ENCODE assay signal across 9 cellular contexts in genomic region chr4:133151681-133152329, GRCh38. TPM values are rescaled to one million over a fixed set of nuclear protein-coding genes. Genes with fewer than 3 reads are reported as not detected.
A peak's percentile ranks its signal among the peaks of the same experiment; 100 is the strongest.
DNase-seq lines count a peak whose midpoint lies in the region; ATAC-seq and TF ChIP-seq lines count a peak whose summit lies in the region.
"Had no signal": no experiment of that assay in that cellular context is flagged by ENCODE, and none has a peak within 500 bp of the region (broad histone marks: within the 10 kb centered on the region; RNA-seq: fewer than 3 reads in every experiment).

No MANE protein-coding gene starts in this region.

- no peak overlapping the region for H3K4me3 Mint-ChIP-seq in activated CD4-positive, alpha-beta memory T cell treated with anti-CD3 and anti-CD28 coated beads for 36 hours
- no peak overlapping the region for H3K4me3 Mint-ChIP-seq in T-helper 17 cell

- H3K27me3 Mint-ChIP-seq in activated CD4-positive, alpha-beta memory T cell treated with anti-CD3 and anti-CD28 coated beads for 36 hours, result peaks cover 54% of the 10 kb centered on the region
- peaks cover 54% of the 10 kb centered on the region for H3K27me3 Mint-ChIP-seq in T-helper 17 cell

- H3K4me1 Mint-ChIP-seq in activated CD4-positive, alpha-beta memory T cell treated with anti-CD3 and anti-CD28 coated beads for 36 hours (ENCODE audit: low read depth), result peaks cover 17% of the 10 kb centered on the region
- peaks cover 8% of the 10 kb centered on the region for H3K4me1 Mint-ChIP-seq in T-helper 17 cell

- CTCF ChIA-PET in activated CD4-positive, alpha-beta memory T cell treated with anti-CD3 and anti-CD28 coated beads for 36 hours (lab: Charles Lee), result no interaction called here

- ATAC-seq in heart right ventricle (no peak), aorta (ENCODE audit: low FRiP score) (peak; percentile 28), T-helper 17 cell (no peak)

- peaks cover 6 to 59% (median 54%) of the 10 kb centered on the region in 9 donors for H3K4me1 ChIP-seq in heart right ventricle
- H3K4me1 ChIP-seq in colonic mucosa, result no peaks in the 10 kb centered on the region
- H3K4me1 ChIP-seq in muscle layer of colon (ENCODE audit: insufficient read depth, low read length), result peaks cover 47% of the 10 kb centered on the region
- no peaks in the 10 kb centered on the region for H3K4me1 ChIP-seq in aorta (ENCODE audit: control insufficient read depth in 1 of 2, insufficient read depth in 2 of 2, low read length in 2 of 2)

- intact Hi-C loops in heart right ventricle (cut with DNase I), result no loop called here
- intact Hi-C loops in cardiac septum (cut with DNase I), result no loop called here
- intact Hi-C loops in colonic mucosa (cut with DNase I), result no loop called here
- intact Hi-C loops in aorta (cut with DNase I), result loop anchor here in 1 of 2 donors (2.0 to 5.0 kb wide), 4 partner anchors 35 to 1050 kb away; partner anchors contain the start of gene PABPC4L
- intact Hi-C loops in activated CD4-positive, alpha-beta memory T cell treated with anti-CD3 and anti-CD28 coated beads for 36 hours (cut with micrococcal nuclease), result no loop called here

- no peak overlapping the region for H3K27ac Mint-ChIP-seq in activated CD4-positive, alpha-beta memory T cell treated with anti-CD3 and anti-CD28 coated beads for 36 hours
- no peak overlapping the region for H3K27ac Mint-ChIP-seq in T-helper 17 cell

- 1% methylated on average over 63 of the region's 63 CpGs for WGBS in heart right ventricle, 2 donors
- 0 to 1% methylated on average over 63 of the region's 63 CpGs for WGBS in aorta, 2 donors

- no peaks in the 10 kb centered on the region for H3K9me3 Mint-ChIP-seq in activated CD4-positive, alpha-beta memory T cell treated with anti-CD3 and anti-CD28 coated beads for 36 hours

- H3K9me3 ChIP-seq in heart right ventricle (no peaks in the 10 kb centered on the region), colonic mucosa (no peaks in the 10 kb centered on the region), muscle layer of colon (ENCODE audit: low read length) (no peaks in the 10 kb centered on the region), aorta (ENCODE audit: control insufficient read depth, low read length) (no peaks in the 10 kb centered on the region), T-helper 17 cell (ENCODE audit: control insufficient read depth, low read length, poor library complexity, severe bottlenecking) (no peaks in the 10 kb centered on the region)

- peaks cover 8% of the 10 kb centered on the region for H3K36me3 Mint-ChIP-seq in activated CD4-positive, alpha-beta memory T cell treated with anti-CD3 and anti-CD28 coated beads for 36 hours
- H3K36me3 Mint-ChIP-seq in T-helper 17 cell (ENCODE audit: low read depth), result peaks cover 4% of the 10 kb centered on the region

- POLR2A ChIA-PET in activated CD4-positive, alpha-beta memory T cell treated with anti-CD3 and anti-CD28 coated beads for 36 hours (lab: Charles Lee), result no interaction called here

- H3K27ac ChIP-seq in heart right ventricle (no peak overlapping the region), colonic mucosa (no peak overlapping the region), muscle layer of colon (ENCODE audit: low read depth, low read length) (no peak overlapping the region), aorta (ENCODE audit: low read depth in 1 of 2, low read length in 2 of 2) (peak overlapping the region; percentile 7 to 23)

- TF ChIP-seq CTCF in heart right ventricle (IDR thresholded peaks at IDR 0.05) (no peak), colonic mucosa (IDR thresholded peaks at IDR 0.05) (no peak)

- no peak for DNase-seq in heart right ventricle
- no peak for DNase-seq in cardiac septum (ENCODE audit: low spot score)
- DNase-seq in colonic mucosa, result no peak
- peak; percentile 45 to 81 for DNase-seq in aorta
- no peak for DNase-seq in COLO829 (ENCODE audit: low spot score)
- DNase-seq in activated CD4-positive, alpha-beta memory T cell treated with anti-CD3 and anti-CD28 coated beads for 36 hours, result no peak
- no peak for DNase-seq in T-helper 17 cell

- H3K4me3 ChIP-seq in heart right ventricle, result peak overlapping the region in 7 of 10 donors; percentile 8 to 48 (median 28)
- peak overlapping the region; percentile 10 for H3K4me3 ChIP-seq in colonic mucosa
- peak overlapping the region; percentile 36 to 77 for H3K4me3 ChIP-seq in muscle layer of colon (ENCODE audit: low read depth in 1 of 2, low read length in 2 of 2)
- H3K4me3 ChIP-seq in aorta (ENCODE audit: low read length in 2 of 2), result peak overlapping the region; percentile 44 to 58

- H3K27me3 ChIP-seq in heart right ventricle (peaks cover 30 to 95% (median 83%) of the 10 kb centered on the region in 7 donors), colonic mucosa (peaks cover 53% of the 10 kb centered on the region), muscle layer of colon (ENCODE audit: control insufficient read depth in 1 of 2, insufficient read depth in 2 of 2, low read length in 2 of 2) (peaks cover 32 to 59% of the 10 kb centered on the region in 2 donors), aorta (ENCODE audit: control insufficient read depth in 1 of 2, insufficient read depth in 2 of 2, low read length in 1 of 2) (no peaks in the 10 kb centered on the region)

- H3K36me3 ChIP-seq in heart right ventricle (no peaks in the 10 kb centered on the region), colonic mucosa (no peaks in the 10 kb centered on the region), muscle layer of colon (ENCODE audit: insufficient read depth, low read length) (no peaks in the 10 kb centered on the region), aorta (ENCODE audit: control insufficient read depth in 1 of 2, insufficient read depth in 2 of 2, low read length in 1 of 2) (no peaks in the 10 kb centered on the region)

- no peak overlapping the region for H3K9ac ChIP-seq in colonic mucosa (ENCODE audit: low read depth in 2 of 2, low read length in 2 of 2)
- no peak overlapping the region for H3K9ac ChIP-seq in muscle layer of colon (ENCODE audit: low read length)

RNA-seq across cellular contexts. Expression of gene PCDH10, which starts 2.7 kb away (rescaled TPM):
- total RNA-seq in heart right ventricle (under 1 TPM in 7 of 10 donors, not detected in 3; 0.04 to 0.20 (median 0.10) TPM), cardiac septum (0.48 TPM), colonic mucosa (under 1 TPM; 0.22 to 0.37 TPM), aorta (10 to 100 TPM; 15.1 to 23.0 TPM), T-helper 17 cell (not detected)
- polyA plus RNA-seq in heart right ventricle (under 1 TPM; 0.01 to 0.07 TPM), aorta (1 to 10 TPM; 5.0 TPM)
- total RNA-seq in activated CD4-positive, alpha-beta memory T cell treated with anti-CD3 and anti-CD28 coated beads for 36 hours, result not detected
- total RNA-seq: T-helper 2 cell treated with Interferon-gamma antibody and Interleukin-4, amounts not matched to agents 100 ng/mL and 5 ng/mL, for 36 hours had no signal

Comparison
In these comparisons a context has a peak if more than half of its experiments do, and no peak if none do; other contexts are left out.
1. DNase-seq: peak in aorta (2 of 2); none in heart right ventricle (0 of 2), cardiac septum (single experiment), colonic mucosa (single experiment), COLO829 (single experiment), activated CD4-positive, alpha-beta memory T cell treated with anti-CD3 and anti-CD28 coated beads for 36 hours (single experiment) and T-helper 17 cell (0 of 3).
2. H3K27ac ChIP-seq: peak in aorta (2 of 2); none in heart right ventricle (0 of 10), colonic mucosa (single experiment) and muscle layer of colon (single experiment).
3. RNA of gene PCDH10, which starts 2.7 kb away (total RNA-seq): 15.1 to 23.0 TPM in aorta; 0.48 TPM in cardiac septum (single experiment), 0.22 to 0.37 TPM in colonic mucosa, 0.04 to 0.20 TPM in heart right ventricle, not detected in activated CD4-positive, alpha-beta memory T cell treated with anti-CD3 and anti-CD28 coated beads for 36 hours and not detected in T-helper 17 cell; every median in the first group is over 10 times any median in the second.
4. Peak in every context shown above with its lines, with median percentiles within 50 percentile points of each other: H3K4me3 ChIP-seq.